In the genomic region with DNA sequence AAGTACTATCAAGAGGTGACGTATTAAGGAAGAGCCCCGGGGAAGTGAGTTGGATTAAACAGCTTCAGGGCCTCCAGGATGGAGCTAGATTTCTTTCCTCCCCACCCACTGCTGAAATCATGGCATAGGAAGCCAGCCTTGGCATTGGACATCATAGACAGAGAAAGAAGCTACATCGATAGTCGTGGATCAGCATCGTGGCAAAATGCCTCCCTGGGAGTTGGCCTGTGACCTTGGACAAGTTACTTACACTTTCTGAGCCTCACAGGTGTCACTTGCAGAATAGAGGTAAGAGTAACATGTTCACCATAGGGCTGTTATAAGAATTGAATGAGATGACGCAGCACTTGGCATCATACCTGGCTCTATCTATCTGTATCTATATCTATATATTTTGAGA, we compare ENCODE assay signal across 30 cellular contexts. TPM values are rescaled to one million over a fixed set of nuclear protein-coding genes. Genes with fewer than 3 reads are reported as not detected.
"Had no signal": no experiment of that assay in that cellular context is flagged by ENCODE, and none has a peak within 500 bp of the region (broad histone marks: within the 10 kb centered on the region; RNA-seq: fewer than 3 reads in every experiment).

No MANE protein-coding gene starts in this region.

- DNase-seq: activated CD4-positive, alpha-beta memory T cell treated with anti-CD3 and anti-CD28 coated beads for 36 hours; activated CD4-positive, alpha-beta T cell treated with anti-CD3 and anti-CD28 coated beads for 36 hours; activated CD4-positive, alpha-beta T cell treated with anti-CD3 and anti-CD28 coated beads, Interleukin-2, amount 10 ng/mL, durations not matched to agents 24 days and 14 days; activated CD4-positive, CD25-positive, alpha-beta regulatory T cell; activated CD4-positive, CD25-positive, alpha-beta regulatory T cell treated with anti-CD3 and anti-CD28 coated beads, Interleukin-2, amount 50 U/mL, for 72 hours; activated CD8-positive, alpha-beta memory T cell treated with anti-CD3 and anti-CD28 coated beads, Interleukin-2, amount 10 ng/mL, durations not matched to agents 7 days and 5 days; activated CD8-positive, alpha-beta memory T cell treated with anti-CD3 and anti-CD28 coated beads, Interleukin-2, amount 50 U/mL, for 4 hours; activated CD8-positive, alpha-beta T cell treated with anti-CD3 and anti-CD28 coated beads, Interleukin-2, amount 10 ng/mL, durations not matched to agents 7 days and 5 days; activated effector memory CD4-positive, alpha-beta T cell treated with anti-CD3 and anti-CD28 coated beads, Interleukin-2, amount 50 U/mL, for 16 hours; activated naive CD4-positive, alpha-beta T cell treated with anti-CD3 and anti-CD28 coated beads for 36 hours; activated naive CD8-positive, alpha-beta T cell treated with anti-CD3 and anti-CD28 coated beads for 36 hours; activated naive CD8-positive, alpha-beta T cell treated with anti-CD3 and anti-CD28 coated beads, Interleukin-2, amount 50 U/mL, for 24 hours; activated T-cell treated with anti-CD3 and anti-CD28 coated beads, Interleukin-2, amount 50 U/mL, for 1 hour; activated T-cell treated with anti-CD3 and anti-CD28 coated beads, Interleukin-2, amount 50 U/mL, for 48 hours; amygdala; body of pancreas; caudate nucleus; effector CD8-positive, alpha-beta T cell; foreskin fibroblast; gastrocnemius medialis; SW 1271; T1000 had no signal

- H3K27ac ChIP-seq: adrenal gland, body of pancreas, epithelial cell of prostate, gastrocnemius medialis had no signal

- H3K4me3 ChIP-seq: adrenal gland, body of pancreas, gastrocnemius medialis had no signal

- ATAC-seq: activated CD4-positive, alpha-beta T cell treated with anti-CD3 and anti-CD28 coated beads for 36 hours; activated CD8-positive, alpha-beta memory T cell treated with anti-CD3 and anti-CD28 coated beads, Interleukin-2, amount 10 ng/mL, durations not matched to agents 7 days and 5 days; activated CD8-positive, alpha-beta T cell treated with anti-CD3 and anti-CD28 coated beads, Interleukin-2, amount 10 ng/mL, durations not matched to agents 7 days and 5 days; activated naive CD8-positive, alpha-beta T cell treated with anti-CD3 and anti-CD28 coated beads, Interleukin-2, amount 50 U/mL, for 24 hours; body of pancreas; gastrocnemius medialis; T-cell had no signal

RNA-seq across cellular contexts. Expression of a gene that starts 5.9 kb away (rescaled TPM):
- total RNA-seq: activated CD4-positive, alpha-beta memory T cell treated with anti-CD3 and anti-CD28 coated beads for 36 hours; activated CD4-positive, alpha-beta T cell treated with anti-CD3 and anti-CD28 coated beads for 36 hours; activated CD4-positive, alpha-beta T cell treated with anti-CD3 and anti-CD28 coated beads, Interleukin-2, amount 10 ng/mL, durations not matched to agents 24 days and 14 days; activated CD8-positive, alpha-beta memory T cell treated with anti-CD3 and anti-CD28 coated beads for 36 hours; activated CD8-positive, alpha-beta memory T cell treated with anti-CD3 and anti-CD28 coated beads, Interleukin-2, amount 10 ng/mL, durations not matched to agents 7 days and 5 days; activated CD8-positive, alpha-beta T cell treated with anti-CD3 and anti-CD28 coated beads, Interleukin-2, amount 10 ng/mL, durations not matched to agents 7 days and 5 days; activated naive CD4-positive, alpha-beta T cell treated with anti-CD3 and anti-CD28 coated beads for 36 hours; activated naive CD8-positive, alpha-beta T cell treated with anti-CD3 and anti-CD28 coated beads for 36 hours; activated T-helper 1 cell treated with anti-CD3 and anti-CD28 coated beads, Interleukin-12 subunit alpha, Interleukin-12 subunit beta, Interleukin-2, Interleukin-4 antibody, amounts not matched to agents 30 ng/mL and 10 ng/mL and 1 ng/mL, durations not matched to agents 14 hours and 24 hours and 36 hours; activated T-helper 2 cell treated with anti-CD3 and anti-CD28 coated beads, Interferon-gamma antibody, Interleukin-2, Interleukin-4, amounts not matched to agents 10 μg/mL and 5 μg/mL and 100 μg/mL, durations not matched to agents 14 hours and 24 hours and 36 hours; body of pancreas; chondrocyte; gastrocnemius medialis; T-cell; T-helper 2 cell treated with Interferon-gamma antibody and Interleukin-4, amounts not matched to agents 100 ng/mL and 5 ng/mL, for 36 hours had no signal

RNA-seq across cellular contexts. Expression of a gene that starts 13.5 kb away (rescaled TPM):
- total RNA-seq: activated CD4-positive, alpha-beta memory T cell treated with anti-CD3 and anti-CD28 coated beads for 36 hours; activated CD4-positive, alpha-beta T cell treated with anti-CD3 and anti-CD28 coated beads for 36 hours; activated CD4-positive, alpha-beta T cell treated with anti-CD3 and anti-CD28 coated beads, Interleukin-2, amount 10 ng/mL, durations not matched to agents 24 days and 14 days; activated CD8-positive, alpha-beta memory T cell treated with anti-CD3 and anti-CD28 coated beads for 36 hours; activated CD8-positive, alpha-beta memory T cell treated with anti-CD3 and anti-CD28 coated beads, Interleukin-2, amount 10 ng/mL, durations not matched to agents 7 days and 5 days; activated CD8-positive, alpha-beta T cell treated with anti-CD3 and anti-CD28 coated beads, Interleukin-2, amount 10 ng/mL, durations not matched to agents 7 days and 5 days; activated naive CD4-positive, alpha-beta T cell treated with anti-CD3 and anti-CD28 coated beads for 36 hours; activated naive CD8-positive, alpha-beta T cell treated with anti-CD3 and anti-CD28 coated beads for 36 hours; activated T-helper 1 cell treated with anti-CD3 and anti-CD28 coated beads, Interleukin-12 subunit alpha, Interleukin-12 subunit beta, Interleukin-2, Interleukin-4 antibody, amounts not matched to agents 30 ng/mL and 10 ng/mL and 1 ng/mL, durations not matched to agents 14 hours and 24 hours and 36 hours; activated T-helper 2 cell treated with anti-CD3 and anti-CD28 coated beads, Interferon-gamma antibody, Interleukin-2, Interleukin-4, amounts not matched to agents 10 μg/mL and 5 μg/mL and 100 μg/mL, durations not matched to agents 14 hours and 24 hours and 36 hours; T-helper 2 cell treated with Interferon-gamma antibody and Interleukin-4, amounts not matched to agents 100 ng/mL and 5 ng/mL, for 36 hours had no signal
